1 cellular context compared by ENCODE assay signal in genomic region chr5:165035520-165035919, GRCh38.
TF ChIP-seq lines count a peak whose summit lies in the region.

No MANE protein-coding gene starts in this region.

TF ChIP-seq in GM23338, 12 proteins besides CTCF, POLR2A, EP300 and RAD21 (continued from another document):
- TF ChIP-seq, protein P1, sequence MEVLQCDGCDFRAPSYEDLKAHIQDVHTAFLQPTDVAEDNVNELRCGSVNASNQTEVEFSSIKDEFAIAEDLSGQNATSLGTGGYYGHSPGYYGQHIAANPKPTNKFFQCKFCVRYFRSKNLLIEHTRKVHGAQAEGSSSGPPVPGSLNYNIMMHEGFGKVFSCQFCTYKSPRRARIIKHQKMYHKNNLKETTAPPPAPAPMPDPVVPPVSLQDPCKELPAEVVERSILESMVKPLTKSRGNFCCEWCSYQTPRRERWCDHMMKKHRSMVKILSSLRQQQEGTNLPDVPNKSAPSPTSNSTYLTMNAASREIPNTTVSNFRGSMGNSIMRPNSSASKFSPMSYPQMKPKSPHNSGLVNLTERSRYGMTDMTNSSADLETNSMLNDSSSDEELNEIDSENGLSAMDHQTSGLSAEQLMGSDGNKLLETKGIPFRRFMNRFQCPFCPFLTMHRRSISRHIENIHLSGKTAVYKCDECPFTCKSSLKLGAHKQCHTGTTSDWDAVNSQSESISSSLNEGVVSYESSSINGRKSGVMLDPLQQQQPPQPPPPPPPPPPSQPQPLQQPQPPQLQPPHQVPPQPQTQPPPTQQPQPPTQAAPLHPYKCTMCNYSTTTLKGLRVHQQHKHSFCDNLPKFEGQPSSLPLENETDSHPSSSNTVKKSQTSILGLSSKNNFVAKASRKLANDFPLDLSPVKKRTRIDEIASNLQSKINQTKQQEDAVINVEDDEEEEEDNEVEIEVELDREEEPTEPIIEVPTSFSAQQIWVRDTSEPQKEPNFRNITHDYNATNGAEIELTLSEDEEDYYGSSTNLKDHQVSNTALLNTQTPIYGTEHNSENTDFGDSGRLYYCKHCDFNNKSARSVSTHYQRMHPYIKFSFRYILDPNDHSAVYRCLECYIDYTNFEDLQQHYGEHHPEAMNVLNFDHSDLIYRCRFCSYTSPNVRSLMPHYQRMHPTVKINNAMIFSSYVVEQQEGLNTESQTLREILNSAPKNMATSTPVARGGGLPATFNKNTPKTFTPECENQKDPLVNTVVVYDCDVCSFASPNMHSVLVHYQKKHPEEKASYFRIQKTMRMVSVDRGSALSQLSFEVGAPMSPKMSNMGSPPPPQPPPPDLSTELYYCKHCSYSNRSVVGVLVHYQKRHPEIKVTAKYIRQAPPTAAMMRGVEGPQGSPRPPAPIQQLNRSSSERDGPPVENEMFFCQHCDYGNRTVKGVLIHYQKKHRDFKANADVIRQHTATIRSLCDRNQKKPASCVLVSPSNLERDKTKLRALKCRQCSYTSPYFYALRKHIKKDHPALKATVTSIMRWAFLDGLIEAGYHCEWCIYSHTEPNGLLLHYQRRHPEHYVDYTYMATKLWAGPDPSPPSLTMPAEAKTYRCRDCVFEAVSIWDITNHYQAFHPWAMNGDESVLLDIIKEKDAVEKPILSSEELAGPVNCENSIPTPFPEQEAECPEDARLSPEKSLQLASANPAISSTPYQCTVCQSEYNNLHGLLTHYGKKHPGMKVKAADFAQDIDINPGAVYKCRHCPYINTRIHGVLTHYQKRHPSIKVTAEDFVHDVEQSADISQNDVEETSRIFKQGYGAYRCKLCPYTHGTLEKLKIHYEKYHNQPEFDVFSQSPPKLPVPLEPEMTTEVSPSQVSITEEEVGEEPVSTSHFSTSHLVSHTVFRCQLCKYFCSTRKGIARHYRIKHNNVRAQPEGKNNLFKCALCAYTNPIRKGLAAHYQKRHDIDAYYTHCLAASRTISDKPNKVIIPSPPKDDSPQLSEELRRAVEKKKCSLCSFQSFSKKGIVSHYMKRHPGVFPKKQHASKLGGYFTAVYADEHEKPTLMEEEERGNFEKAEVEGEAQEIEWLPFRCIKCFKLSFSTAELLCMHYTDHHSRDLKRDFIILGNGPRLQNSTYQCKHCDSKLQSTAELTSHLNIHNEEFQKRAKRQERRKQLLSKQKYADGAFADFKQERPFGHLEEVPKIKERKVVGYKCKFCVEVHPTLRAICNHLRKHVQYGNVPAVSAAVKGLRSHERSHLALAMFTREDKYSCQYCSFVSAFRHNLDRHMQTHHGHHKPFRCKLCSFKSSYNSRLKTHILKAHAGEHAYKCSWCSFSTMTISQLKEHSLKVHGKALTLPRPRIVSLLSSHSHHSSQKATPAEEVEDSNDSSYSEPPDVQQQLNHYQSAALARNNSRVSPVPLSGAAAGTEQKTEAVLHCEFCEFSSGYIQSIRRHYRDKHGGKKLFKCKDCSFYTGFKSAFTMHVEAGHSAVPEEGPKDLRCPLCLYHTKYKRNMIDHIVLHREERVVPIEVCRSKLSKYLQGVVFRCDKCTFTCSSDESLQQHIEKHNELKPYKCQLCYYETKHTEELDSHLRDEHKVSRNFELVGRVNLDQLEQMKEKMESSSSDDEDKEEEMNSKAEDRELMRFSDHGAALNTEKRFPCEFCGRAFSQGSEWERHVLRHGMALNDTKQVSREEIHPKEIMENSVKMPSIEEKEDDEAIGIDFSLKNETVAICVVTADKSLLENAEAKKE (CRISPR knock-in tag; IDR thresholded peaks at IDR 0.05) = no peak
- TF ChIP-seq EZH2phosphoT487 (IDR thresholded peaks at IDR 0.05; ENCODE audit: unreplicated experiment) (no peak), STAT1 (IDR thresholded peaks at IDR 0.05; ENCODE audit: unreplicated experiment) (no peak), EZH2 (IDR thresholded peaks at IDR 0.05; ENCODE audit: low read depth, unreplicated experiment) (no peak), JUNB (IDR thresholded peaks at IDR 0.05; ENCODE audit: unreplicated experiment) (no peak), POLR2AphosphoS5 (IDR thresholded peaks at IDR 0.05; ENCODE audit: low read depth) (no peak), CREB1 (CRISPR knock-in tag; IDR thresholded peaks at IDR 0.05; ENCODE audit: low read depth) (no peak)
- TF ChIP-seq, protein P2, sequence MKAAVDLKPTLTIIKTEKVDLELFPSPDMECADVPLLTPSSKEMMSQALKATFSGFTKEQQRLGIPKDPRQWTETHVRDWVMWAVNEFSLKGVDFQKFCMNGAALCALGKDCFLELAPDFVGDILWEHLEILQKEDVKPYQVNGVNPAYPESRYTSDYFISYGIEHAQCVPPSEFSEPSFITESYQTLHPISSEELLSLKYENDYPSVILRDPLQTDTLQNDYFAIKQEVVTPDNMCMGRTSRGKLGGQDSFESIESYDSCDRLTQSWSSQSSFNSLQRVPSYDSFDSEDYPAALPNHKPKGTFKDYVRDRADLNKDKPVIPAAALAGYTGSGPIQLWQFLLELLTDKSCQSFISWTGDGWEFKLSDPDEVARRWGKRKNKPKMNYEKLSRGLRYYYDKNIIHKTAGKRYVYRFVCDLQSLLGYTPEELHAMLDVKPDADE (IDR thresholded peaks at IDR 0.05) = no peak
